In the genomic region with DNA sequence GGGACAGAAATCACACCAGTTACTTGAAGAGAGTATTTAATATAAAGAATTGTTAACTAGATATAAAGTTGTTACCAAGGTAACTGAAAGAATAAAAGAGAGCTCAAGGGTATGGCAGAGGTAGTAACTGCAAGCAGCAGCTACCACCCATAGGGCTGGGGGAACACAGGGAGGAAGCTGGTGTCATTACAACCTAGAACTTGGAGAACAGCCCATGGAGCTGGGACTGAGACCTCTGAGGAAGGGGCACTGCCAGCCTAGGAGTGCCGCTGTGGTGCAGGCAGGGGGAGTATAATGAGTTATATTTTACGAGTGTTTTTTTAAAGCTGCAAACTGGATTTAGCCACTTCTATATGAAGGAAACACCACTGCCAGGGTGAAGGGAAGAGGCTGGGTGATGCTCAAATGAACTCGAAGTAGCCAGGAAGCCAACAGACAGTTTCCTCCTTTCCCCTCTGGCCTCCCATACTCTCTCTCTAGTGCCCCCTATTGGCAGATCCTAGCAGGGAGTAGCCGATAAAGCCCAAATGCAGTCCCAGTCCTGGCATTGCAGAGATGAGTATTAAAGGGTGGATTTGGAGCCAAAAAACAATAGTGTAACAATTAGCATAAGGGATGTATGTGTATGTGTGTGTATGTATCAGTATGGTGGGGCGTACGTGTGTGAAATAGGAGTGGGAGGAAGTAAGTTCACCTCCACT, we compare ENCODE assay signal across 8 cellular contexts.
DNase-seq lines count a peak whose midpoint lies in the region; TF ChIP-seq lines count a peak whose summit lies in the region.

No MANE protein-coding gene starts in this region.

- POLR2A ChIA-PET in HEK293T (lab: Yijun Ruan, JAX): no interaction called here

- no peaks in the 10 kb centered on the region for H3K9me3 ChIP-seq in liver (ENCODE audit: control insufficient read depth in 4 of 4, low read length in 3 of 4)

- H3K4me3 ChIP-seq in liver (ENCODE audit: low read depth in 1 of 3, low read length in 3 of 3): no peak overlapping the region

- WGBS in liver: 43% methylated on average over 6 of the region's 6 CpGs

- H3K27ac ChIP-seq in liver (ENCODE audit: low read depth in 1 of 2, low read length in 2 of 2): no peak overlapping the region

- H3K27me3 ChIP-seq in liver (ENCODE audit: control insufficient read depth in 4 of 4, insufficient read depth in 4 of 4, low read length in 3 of 4): no peaks in the 10 kb centered on the region

- CTCF ChIA-PET in HEK293T (lab: Yijun Ruan, JAX): interaction anchor here (0.7 to 1.0 kb wide), 3 partner anchors 12 to 282 kb away, joined by 3 read pairs; no protein-coding TSS in a partner anchor

- no peak overlapping the region for H3K9ac ChIP-seq in liver (ENCODE audit: low read depth in 1 of 2, low read length in 2 of 2)

- no peak for TF ChIP-seq CTCF in liver (IDR thresholded peaks at IDR 0.05; ENCODE audit: low read depth, low read length, missing input control)

- peak; percentile 58 for DNase-seq in ELF-1 (ENCODE audit: low read depth, low spot score)
- DNase-seq in HEK293T (ENCODE audit: extremely low spot score): peak; percentile 53
- DNase-seq in activated CD4-positive, alpha-beta T cell treated with anti-CD3 and anti-CD28 coated beads, Interleukin-2, amount 50 U/mL, for 48 hours: peak; percentile 1 to 12
- DNase-seq in activated CD8-positive, alpha-beta memory T cell treated with anti-CD3 and anti-CD28 coated beads, Interleukin-2, amount 50 U/mL, for 4 hours: no peak
- no peak for DNase-seq in NCI-H748 (lab: John Stamatoyannopoulos, UW; ENCODE audit: unreplicated experiment)
- no peak for DNase-seq in SW 1271 (lab: John Stamatoyannopoulos, UW)
- DNase-seq in activated T-cell treated with anti-CD3 and anti-CD28 coated beads, Interleukin-2, amount 50 U/mL, for 1 hour: no peak

- H3K36me3 ChIP-seq in liver (ENCODE audit: control insufficient read depth in 4 of 4, insufficient read depth in 3 of 4, low read depth in 1 of 4, low read length in 3 of 4): no peaks in the 10 kb centered on the region

- H3K4me1 ChIP-seq in liver (ENCODE audit: control insufficient read depth in 4 of 4, insufficient read depth in 4 of 4, low read length in 3 of 4): no peaks in the 10 kb centered on the region

- TF ChIP-seq RAD21 in liver (IDR thresholded peaks at IDR 0.05): peak; percentile 18 to 50

TF ChIP-seq in HEK293T, 16 proteins besides CTCF, POLR2A, EP300 and RAD21:
- TF ChIP-seq HDGF (IDR thresholded peaks at IDR 0.05; ENCODE audit: borderline replicate concordance) (no peak), NFRKB (IDR thresholded peaks at IDR 0.05) (no peak), SUZ12 (IDR thresholded peaks at IDR 0.05) (no peak), L3MBTL2 (conservative IDR thresholded peaks at IDR 0.05) (no peak), TARDBP (IDR thresholded peaks at IDR 0.05) (no peak), FOXK2 (IDR thresholded peaks at IDR 0.05) (no peak), ARNT (IDR thresholded peaks at IDR 0.05) (no peak), FOXA1 (IDR thresholded peaks at IDR 0.05) (no peak), ELF4 (IDR thresholded peaks at IDR 0.05) (no peak), LEF1 (IDR thresholded peaks at IDR 0.05; ENCODE audit: borderline replicate concordance) (no peak), ZNF384 (IDR thresholded peaks at IDR 0.05) (no peak), BHLHE40 (IDR thresholded peaks at IDR 0.05; ENCODE audit: borderline replicate concordance) (no peak), FOXM1 (IDR thresholded peaks at IDR 0.05; ENCODE audit: borderline replicate concordance) (no peak), CTBP1 (IDR thresholded peaks at IDR 0.05; ENCODE audit: borderline replicate concordance) (no peak), SP1 (IDR thresholded peaks at IDR 0.05) (no peak)
- TF ChIP-seq, protein P1, sequence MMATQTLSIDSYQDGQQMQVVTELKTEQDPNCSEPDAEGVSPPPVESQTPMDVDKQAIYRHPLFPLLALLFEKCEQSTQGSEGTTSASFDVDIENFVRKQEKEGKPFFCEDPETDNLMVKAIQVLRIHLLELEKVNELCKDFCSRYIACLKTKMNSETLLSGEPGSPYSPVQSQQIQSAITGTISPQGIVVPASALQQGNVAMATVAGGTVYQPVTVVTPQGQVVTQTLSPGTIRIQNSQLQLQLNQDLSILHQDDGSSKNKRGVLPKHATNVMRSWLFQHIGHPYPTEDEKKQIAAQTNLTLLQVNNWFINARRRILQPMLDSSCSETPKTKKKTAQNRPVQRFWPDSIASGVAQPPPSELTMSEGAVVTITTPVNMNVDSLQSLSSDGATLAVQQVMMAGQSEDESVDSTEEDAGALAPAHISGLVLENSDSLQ (IDR thresholded peaks at IDR 0.05): no peak

TF ChIP-seq in liver, 16 proteins besides CTCF, POLR2A, EP300 and RAD21:
- TF ChIP-seq FOXA1 (IDR thresholded peaks at IDR 0.05) (no peak), RXRA (IDR thresholded peaks at IDR 0.05) (no peak), YY1 (IDR thresholded peaks at IDR 0.05) (no peak), HNF4A (conservative IDR thresholded peaks at IDR 0.05) (no peak), SP1 (IDR thresholded peaks at IDR 0.05) (no peak), REST (IDR thresholded peaks at IDR 0.05) (no peak), FOXA2 (IDR thresholded peaks at IDR 0.05) (no peak), ATF3 (IDR thresholded peaks at IDR 0.05) (no peak), JUND (IDR thresholded peaks at IDR 0.05) (no peak), TAF1 (conservative IDR thresholded peaks at IDR 0.05) (no peak), HNF4G (IDR thresholded peaks at IDR 0.05) (no peak), GABPA (IDR thresholded peaks at IDR 0.05 in 1 of 2, conservative IDR thresholded peaks at IDR 0.05 in 1 of 2) (no peak), NR2F2 (IDR thresholded peaks at IDR 0.05) (no peak), EGR1 (IDR thresholded peaks at IDR 0.05; ENCODE audit: low read depth in 2 of 2) (no peak)
- TF ChIP-seq, protein P2, sequence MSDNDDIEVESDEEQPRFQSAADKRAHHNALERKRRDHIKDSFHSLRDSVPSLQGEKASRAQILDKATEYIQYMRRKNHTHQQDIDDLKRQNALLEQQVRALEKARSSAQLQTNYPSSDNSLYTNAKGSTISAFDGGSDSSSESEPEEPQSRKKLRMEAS (IDR thresholded peaks at IDR 0.05): no peak
- TF ChIP-seq, protein P3, sequence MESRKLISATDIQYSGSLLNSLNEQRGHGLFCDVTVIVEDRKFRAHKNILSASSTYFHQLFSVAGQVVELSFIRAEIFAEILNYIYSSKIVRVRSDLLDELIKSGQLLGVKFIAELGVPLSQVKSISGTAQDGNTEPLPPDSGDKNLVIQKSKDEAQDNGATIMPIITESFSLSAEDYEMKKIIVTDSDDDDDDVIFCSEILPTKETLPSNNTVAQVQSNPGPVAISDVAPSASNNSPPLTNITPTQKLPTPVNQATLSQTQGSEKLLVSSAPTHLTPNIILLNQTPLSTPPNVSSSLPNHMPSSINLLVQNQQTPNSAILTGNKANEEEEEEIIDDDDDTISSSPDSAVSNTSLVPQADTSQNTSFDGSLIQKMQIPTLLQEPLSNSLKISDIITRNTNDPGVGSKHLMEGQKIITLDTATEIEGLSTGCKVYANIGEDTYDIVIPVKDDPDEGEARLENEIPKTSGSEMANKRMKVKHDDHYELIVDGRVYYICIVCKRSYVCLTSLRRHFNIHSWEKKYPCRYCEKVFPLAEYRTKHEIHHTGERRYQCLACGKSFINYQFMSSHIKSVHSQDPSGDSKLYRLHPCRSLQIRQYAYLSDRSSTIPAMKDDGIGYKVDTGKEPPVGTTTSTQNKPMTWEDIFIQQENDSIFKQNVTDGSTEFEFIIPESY (IDR thresholded peaks at IDR 0.05): no peak

Comparison
In these comparisons a context has a peak if more than half of its experiments do, and no peak if none do; other contexts are left out.
1. DNase-seq: peak in ELF-1 (single experiment), HEK293T (single experiment) and activated CD4-positive, alpha-beta T cell treated with anti-CD3 and anti-CD28 coated beads, Interleukin-2, amount 50 U/mL, for 48 hours (2 of 2); none in activated CD8-positive, alpha-beta memory T cell treated with anti-CD3 and anti-CD28 coated beads, Interleukin-2, amount 50 U/mL, for 4 hours (single experiment), NCI-H748 (single experiment), SW 1271 (0 of 2) and activated T-cell treated with anti-CD3 and anti-CD28 coated beads, Interleukin-2, amount 50 U/mL, for 1 hour (single experiment).